Comparison of ENCODE assay signal across 1 cellular context in the genomic region with DNA sequence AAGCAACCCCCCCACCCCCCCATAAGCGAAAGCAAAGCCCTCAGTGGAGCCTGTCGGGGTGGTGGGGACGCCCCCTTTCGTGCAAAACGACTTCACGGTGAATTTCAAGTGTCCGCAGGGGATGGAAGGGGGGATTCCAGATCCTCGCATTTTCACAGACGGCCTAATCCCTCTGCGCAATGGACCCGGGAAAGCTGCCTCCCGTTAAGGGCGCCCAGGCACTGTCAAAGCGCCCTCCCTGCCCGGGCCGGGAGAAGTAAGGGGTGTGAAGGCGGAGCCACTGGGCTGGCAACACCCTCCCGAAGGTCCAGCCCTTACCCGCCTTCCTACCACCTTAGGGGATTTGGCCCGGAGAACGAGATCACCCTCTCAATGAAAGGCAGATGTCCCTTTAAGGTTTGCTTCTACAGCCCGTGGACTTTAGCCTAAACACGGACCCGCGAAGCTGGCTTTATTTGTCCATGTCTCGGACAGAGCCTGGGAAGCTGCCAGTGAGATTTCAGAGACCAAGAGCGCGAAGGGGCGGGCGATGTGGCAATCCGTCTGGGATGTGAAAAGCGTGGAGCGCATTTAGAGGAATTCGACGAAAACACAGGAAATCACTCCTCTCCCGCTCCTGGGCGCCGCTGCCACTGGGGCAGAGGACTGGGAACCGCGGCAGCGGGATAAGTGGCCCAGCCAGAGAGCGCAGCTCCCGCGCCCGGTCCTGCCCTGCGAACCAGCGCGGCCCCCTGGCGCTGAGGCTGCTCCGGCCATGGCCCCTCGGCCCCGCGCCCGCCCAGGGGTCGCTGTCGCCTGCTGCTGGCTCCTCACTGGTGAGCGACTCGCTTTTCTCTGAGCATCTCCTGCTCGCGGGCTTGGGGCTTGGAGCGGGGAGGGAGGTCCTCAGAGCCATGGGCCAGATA.
A peak's percentile ranks its signal among the peaks of the same experiment; 100 is the strongest.
TF ChIP-seq lines count a peak whose summit lies in the region.

Gene ITGA1 (plus strand): TSS at position 317 of the 905 bp plus-strand sequence. CDS start 438 bp downstream, at position 755.
A gene with protein sequence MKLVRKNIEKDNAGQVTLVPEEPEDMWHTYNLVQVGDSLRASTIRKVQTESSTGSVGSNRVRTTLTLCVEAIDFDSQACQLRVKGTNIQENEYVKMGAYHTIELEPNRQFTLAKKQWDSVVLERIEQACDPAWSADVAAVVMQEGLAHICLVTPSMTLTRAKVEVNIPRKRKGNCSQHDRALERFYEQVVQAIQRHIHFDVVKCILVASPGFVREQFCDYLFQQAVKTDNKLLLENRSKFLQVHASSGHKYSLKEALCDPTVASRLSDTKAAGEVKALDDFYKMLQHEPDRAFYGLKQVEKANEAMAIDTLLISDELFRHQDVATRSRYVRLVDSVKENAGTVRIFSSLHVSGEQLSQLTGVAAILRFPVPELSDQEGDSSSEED (plus strand): TSS at position 317 of the 905 bp plus-strand sequence. CDS start 12,479 bp downstream, outside the sequence.

TF ChIP-seq in GM12878, 131 proteins besides CTCF, POLR2A, EP300 and RAD21:
- TF ChIP-seq POU2F2 (IDR thresholded peaks at IDR 0.05; ENCODE audit: borderline replicate concordance, low read depth, low read length) (peak; percentile 60; the same call in 1 of the 3 replicates), ZNF384 (IDR thresholded peaks at IDR 0.05; ENCODE audit: borderline replicate concordance, low read depth, low read length) (no peak), IKZF1 (conservative IDR thresholded peaks at IDR 0.05) (peak; percentile 69), IKZF2 (IDR thresholded peaks at IDR 0.05) (peak; percentile 47 to 54; a peak in 3 of 4 replicates), TCF7 (IDR thresholded peaks at IDR 0.05; ENCODE audit: borderline replicate concordance) (no peak), BHLHE40 (IDR thresholded peaks at IDR 0.05; ENCODE audit: borderline replicate concordance in 1 of 2, low read depth in 2 of 2, low read length in 1 of 2) (peak in 1 of 2 experiments; percentile 5; a peak in 1 of 4 replicates), BCL11A (IDR thresholded peaks at IDR 0.05; ENCODE audit: low read depth, low read length) (peak; percentile 50; the same call in 1 of the 2 replicates), LARP7 (IDR thresholded peaks at IDR 0.05) (no peak), EED (IDR thresholded peaks at IDR 0.05; ENCODE audit: low read depth) (0 out of 2 replicates have a peak, but pooled peaks have one; percentile 26), ZNF622 (IDR thresholded peaks at IDR 0.05) (no peak), RELA (IDR thresholded peaks at IDR 0.05; ENCODE audit: borderline replicate concordance, partially characterized antibody) (peak; percentile 72), E2F8 (IDR thresholded peaks at IDR 0.05; ENCODE audit: low read depth, partially characterized antibody) (no peak), DPF2 (IDR thresholded peaks at IDR 0.05) (peak; percentile 43; the same call in 1 of the 2 replicates)
- TF ChIP-seq, protein P1, sequence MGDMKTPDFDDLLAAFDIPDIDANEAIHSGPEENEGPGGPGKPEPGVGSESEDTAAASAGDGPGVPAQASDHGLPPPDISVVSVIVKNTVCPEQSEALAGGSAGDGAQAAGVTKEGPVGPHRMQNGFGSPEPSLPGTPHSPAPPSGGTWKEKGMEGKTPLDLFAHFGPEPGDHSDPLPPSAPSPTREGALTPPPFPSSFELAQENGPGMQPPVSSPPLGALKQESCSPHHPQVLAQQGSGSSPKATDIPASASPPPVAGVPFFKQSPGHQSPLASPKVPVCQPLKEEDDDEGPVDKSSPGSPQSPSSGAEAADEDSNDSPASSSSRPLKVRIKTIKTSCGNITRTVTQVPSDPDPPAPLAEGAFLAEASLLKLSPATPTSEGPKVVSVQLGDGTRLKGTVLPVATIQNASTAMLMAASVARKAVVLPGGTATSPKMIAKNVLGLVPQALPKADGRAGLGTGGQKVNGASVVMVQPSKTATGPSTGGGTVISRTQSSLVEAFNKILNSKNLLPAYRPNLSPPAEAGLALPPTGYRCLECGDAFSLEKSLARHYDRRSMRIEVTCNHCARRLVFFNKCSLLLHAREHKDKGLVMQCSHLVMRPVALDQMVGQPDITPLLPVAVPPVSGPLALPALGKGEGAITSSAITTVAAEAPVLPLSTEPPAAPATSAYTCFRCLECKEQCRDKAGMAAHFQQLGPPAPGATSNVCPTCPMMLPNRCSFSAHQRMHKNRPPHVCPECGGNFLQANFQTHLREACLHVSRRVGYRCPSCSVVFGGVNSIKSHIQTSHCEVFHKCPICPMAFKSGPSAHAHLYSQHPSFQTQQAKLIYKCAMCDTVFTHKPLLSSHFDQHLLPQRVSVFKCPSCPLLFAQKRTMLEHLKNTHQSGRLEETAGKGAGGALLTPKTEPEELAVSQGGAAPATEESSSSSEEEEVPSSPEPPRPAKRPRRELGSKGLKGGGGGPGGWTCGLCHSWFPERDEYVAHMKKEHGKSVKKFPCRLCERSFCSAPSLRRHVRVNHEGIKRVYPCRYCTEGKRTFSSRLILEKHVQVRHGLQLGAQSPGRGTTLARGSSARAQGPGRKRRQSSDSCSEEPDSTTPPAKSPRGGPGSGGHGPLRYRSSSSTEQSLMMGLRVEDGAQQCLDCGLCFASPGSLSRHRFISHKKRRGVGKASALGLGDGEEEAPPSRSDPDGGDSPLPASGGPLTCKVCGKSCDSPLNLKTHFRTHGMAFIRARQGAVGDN (IDR thresholded peaks at IDR 0.05), result no peak
- TF ChIP-seq, protein P2, sequence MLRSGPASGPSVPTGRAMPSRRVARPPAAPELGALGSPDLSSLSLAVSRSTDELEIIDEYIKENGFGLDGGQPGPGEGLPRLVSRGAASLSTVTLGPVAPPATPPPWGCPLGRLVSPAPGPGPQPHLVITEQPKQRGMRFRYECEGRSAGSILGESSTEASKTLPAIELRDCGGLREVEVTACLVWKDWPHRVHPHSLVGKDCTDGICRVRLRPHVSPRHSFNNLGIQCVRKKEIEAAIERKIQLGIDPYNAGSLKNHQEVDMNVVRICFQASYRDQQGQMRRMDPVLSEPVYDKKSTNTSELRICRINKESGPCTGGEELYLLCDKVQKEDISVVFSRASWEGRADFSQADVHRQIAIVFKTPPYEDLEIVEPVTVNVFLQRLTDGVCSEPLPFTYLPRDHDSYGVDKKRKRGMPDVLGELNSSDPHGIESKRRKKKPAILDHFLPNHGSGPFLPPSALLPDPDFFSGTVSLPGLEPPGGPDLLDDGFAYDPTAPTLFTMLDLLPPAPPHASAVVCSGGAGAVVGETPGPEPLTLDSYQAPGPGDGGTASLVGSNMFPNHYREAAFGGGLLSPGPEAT (IDR thresholded peaks at IDR 0.05; ENCODE audit: low read depth), result peak; percentile 54; the same call in 1 of the 2 replicates
